1 cellular context compared by ENCODE assay signal in the genomic region with DNA sequence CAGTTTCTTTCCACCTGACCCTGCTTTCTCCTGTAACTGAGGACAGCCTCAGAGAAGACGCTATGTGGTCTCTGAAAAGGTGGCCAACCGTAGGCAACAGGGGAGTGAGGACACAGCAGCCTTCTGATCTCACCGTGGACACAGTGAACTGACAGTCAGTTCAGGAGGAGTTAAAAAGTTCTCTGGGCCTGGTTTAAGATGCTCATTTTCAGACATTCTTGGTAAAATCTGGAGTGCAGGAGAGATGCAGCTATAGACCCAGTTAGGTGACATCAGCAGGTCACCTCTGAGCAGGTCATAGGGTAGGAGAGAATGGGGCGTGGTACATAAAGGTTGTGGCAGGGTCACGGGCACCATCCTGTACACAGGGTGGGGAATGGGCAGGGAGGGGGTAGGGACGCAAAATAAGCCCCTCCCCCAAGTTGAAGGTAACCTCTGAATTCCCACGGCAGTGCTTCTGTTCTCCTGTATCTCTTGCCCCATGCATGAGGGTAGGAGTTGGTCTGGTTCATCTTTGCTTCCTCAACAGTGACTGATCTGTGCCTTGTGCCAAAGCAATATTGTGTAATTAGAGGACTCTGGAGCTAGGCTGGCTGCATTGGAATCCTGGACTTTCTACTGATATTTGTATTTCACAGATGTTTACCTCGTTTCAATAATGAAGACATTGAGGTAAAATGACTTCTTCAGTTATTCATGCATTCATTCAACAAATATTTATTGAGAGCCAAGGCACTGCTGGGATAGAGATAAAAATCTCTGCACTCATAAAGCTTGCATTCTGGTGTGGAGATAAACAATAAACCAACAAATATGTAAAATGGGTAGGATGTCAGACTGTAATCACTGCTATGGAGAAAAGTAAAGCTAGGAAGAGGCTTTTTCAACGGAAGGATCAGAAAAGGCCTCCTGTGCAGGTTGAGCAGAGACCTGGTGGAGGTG.
TF ChIP-seq lines count a peak whose summit lies in the region.

No MANE protein-coding gene starts in this region.

TF ChIP-seq in HepG2, 621 proteins besides CTCF, POLR2A, EP300 and RAD21 (continued from another document and continues in another):
- TF ChIP-seq SMAD1 (CRISPR knock-in tag; IDR thresholded peaks at IDR 0.05; ENCODE audit: borderline replicate concordance, low read depth) (no peak), ZNF232 (CRISPR knock-in tag; IDR thresholded peaks at IDR 0.05; ENCODE audit: borderline replicate concordance) (no peak), ZNF121 (CRISPR knock-in tag; IDR thresholded peaks at IDR 0.05) (no peak), ZC3H13 (CRISPR knock-in tag; IDR thresholded peaks at IDR 0.05) (no peak), RFXANK (CRISPR knock-in tag; IDR thresholded peaks at IDR 0.05) (no peak), ZNF501 (CRISPR knock-in tag; IDR thresholded peaks at IDR 0.05) (0 out of 2 replicates have a peak, but pooled peaks have one; percentile 42), ZFYVE20 (CRISPR knock-in tag; IDR thresholded peaks at IDR 0.05; ENCODE audit: borderline replicate concordance, low read depth) (no peak), CHD2 (IDR thresholded peaks at IDR 0.05; ENCODE audit: low read depth, low read length) (no peak), TOE1 (CRISPR knock-in tag; IDR thresholded peaks at IDR 0.05) (no peak), TBX3 (IDR thresholded peaks at IDR 0.05; ENCODE audit: borderline replicate concordance) (peak; percentile 27; the same call in 1 of the 2 replicates), ZNF274 (CRISPR knock-in tag; IDR thresholded peaks at IDR 0.05) (no peak), CENPX (CRISPR knock-in tag; IDR thresholded peaks at IDR 0.05) (no peak), GTF2F1 (IDR thresholded peaks at IDR 0.05; ENCODE audit: low read length) (peak; percentile 37; the same call in 1 of the 2 replicates), MXD4 (CRISPR knock-in tag; IDR thresholded peaks at IDR 0.05) (no peak), ZSCAN25 (CRISPR knock-in tag; IDR thresholded peaks at IDR 0.05) (no peak), ATRX (CRISPR knock-in tag; IDR thresholded peaks at IDR 0.05; ENCODE audit: borderline replicate concordance) (no peak), ZBTB7A (CRISPR knock-in tag; IDR thresholded peaks at IDR 0.05) (no peak), ZBTB3 (CRISPR knock-in tag; IDR thresholded peaks at IDR 0.05; ENCODE audit: borderline replicate concordance, low read depth) (no peak), MAFK (conservative IDR thresholded peaks at IDR 0.05 in 1 of 2, IDR thresholded peaks at IDR 0.05 in 1 of 2; ENCODE audit: low read length in 2 of 2) (no peak), NR1H2 (CRISPR knock-in tag; IDR thresholded peaks at IDR 0.05; ENCODE audit: borderline replicate concordance, low read depth) (no peak), ATF5 (CRISPR knock-in tag; IDR thresholded peaks at IDR 0.05; ENCODE audit: low read depth) (no peak), ZSCAN22 (CRISPR knock-in tag; IDR thresholded peaks at IDR 0.05) (no peak), THAP8 (CRISPR knock-in tag; IDR thresholded peaks at IDR 0.05; ENCODE audit: borderline replicate concordance) (no peak), ISL2 (CRISPR knock-in tag; IDR thresholded peaks at IDR 0.05) (peak; percentile 73), FOXC1 (CRISPR knock-in tag; IDR thresholded peaks at IDR 0.05; ENCODE audit: borderline replicate concordance) (no peak), HNF4G (IDR thresholded peaks at IDR 0.05; ENCODE audit: borderline replicate concordance, low read depth, low read length) (peak; percentile 77), HNF4G (CRISPR knock-in tag; IDR thresholded peaks at IDR 0.05; ENCODE audit: borderline replicate concordance, low read depth) (0 out of 2 replicates have a peak, but pooled peaks have one; percentile 20), BRCA1 (CRISPR knock-in tag; IDR thresholded peaks at IDR 0.05) (no peak), GABPA (IDR thresholded peaks at IDR 0.05; ENCODE audit: low read depth, low read length) (no peak), GABPA (CRISPR knock-in tag; IDR thresholded peaks at IDR 0.05; ENCODE audit: low read depth) (no peak), STAT6 (CRISPR knock-in tag; IDR thresholded peaks at IDR 0.05; ENCODE audit: borderline replicate concordance) (no peak), ELF4 (CRISPR knock-in tag; IDR thresholded peaks at IDR 0.05; ENCODE audit: borderline replicate concordance) (no peak), ZBTB42 (CRISPR knock-in tag; IDR thresholded peaks at IDR 0.05) (no peak), EEA1 (CRISPR knock-in tag; IDR thresholded peaks at IDR 0.05; ENCODE audit: borderline replicate concordance) (no peak), KLF16 (CRISPR knock-in tag; IDR thresholded peaks at IDR 0.05) (0 out of 4 replicates have a peak, but pooled peaks of 1 of the 2 experiments have one; percentile 16), ZNF569 (CRISPR knock-in tag; IDR thresholded peaks at IDR 0.05; ENCODE audit: borderline replicate concordance) (no peak), ZNF280D (CRISPR knock-in tag; IDR thresholded peaks at IDR 0.05) (no peak), SP1 (IDR thresholded peaks at IDR 0.05) (no peak), SP1 (CRISPR knock-in tag; IDR thresholded peaks at IDR 0.05) (peak; percentile 60), KDM5B (CRISPR knock-in tag; IDR thresholded peaks at IDR 0.05; ENCODE audit: borderline replicate concordance) (no peak), ZNF20 (CRISPR knock-in tag; IDR thresholded peaks at IDR 0.05) (no peak), ZNF792 (CRISPR knock-in tag; IDR thresholded peaks at IDR 0.05) (peak; percentile 86; the same call in 1 of the 2 replicates), ZNF230 (CRISPR knock-in tag; IDR thresholded peaks at IDR 0.05) (no peak), HDAC6 (IDR thresholded peaks at IDR 0.05; ENCODE audit: low read depth, low read length) (no peak), NFKBIZ (CRISPR knock-in tag; IDR thresholded peaks at IDR 0.05) (no peak; the same call in 1 of the 2 replicates), ZNF460 (CRISPR knock-in tag; IDR thresholded peaks at IDR 0.05; ENCODE audit: borderline replicate concordance) (no peak), PBX3 (CRISPR knock-in tag; IDR thresholded peaks at IDR 0.05; ENCODE audit: borderline replicate concordance) (no peak), RFXAP (CRISPR knock-in tag; IDR thresholded peaks at IDR 0.05; ENCODE audit: borderline replicate concordance) (no peak), ZMYM4 (CRISPR knock-in tag; IDR thresholded peaks at IDR 0.05) (peak; percentile 63; the same call in 1 of the 2 replicates), MED13 (CRISPR knock-in tag; IDR thresholded peaks at IDR 0.05) (no peak)
- TF ChIP-seq, protein P1, sequence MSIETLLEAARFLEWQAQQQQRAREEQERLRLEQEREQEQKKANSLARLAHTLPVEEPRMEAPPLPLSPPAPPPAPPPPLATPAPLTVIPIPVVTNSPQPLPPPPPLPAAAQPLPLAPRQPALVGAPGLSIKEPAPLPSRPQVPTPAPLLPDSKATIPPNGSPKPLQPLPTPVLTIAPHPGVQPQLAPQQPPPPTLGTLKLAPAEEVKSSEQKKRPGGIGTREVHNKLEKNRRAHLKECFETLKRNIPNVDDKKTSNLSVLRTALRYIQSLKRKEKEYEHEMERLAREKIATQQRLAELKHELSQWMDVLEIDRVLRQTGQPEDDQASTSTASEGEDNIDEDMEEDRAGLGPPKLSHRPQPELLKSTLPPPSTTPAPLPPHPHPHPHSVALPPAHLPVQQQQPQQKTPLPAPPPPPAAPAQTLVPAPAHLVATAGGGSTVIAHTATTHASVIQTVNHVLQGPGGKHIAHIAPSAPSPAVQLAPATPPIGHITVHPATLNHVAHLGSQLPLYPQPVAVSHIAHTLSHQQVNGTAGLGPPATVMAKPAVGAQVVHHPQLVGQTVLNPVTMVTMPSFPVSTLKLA (IDR thresholded peaks at IDR 0.05) = 0 out of 2 replicates have a peak, but pooled peaks have one; percentile 10
- TF ChIP-seq, protein P2, sequence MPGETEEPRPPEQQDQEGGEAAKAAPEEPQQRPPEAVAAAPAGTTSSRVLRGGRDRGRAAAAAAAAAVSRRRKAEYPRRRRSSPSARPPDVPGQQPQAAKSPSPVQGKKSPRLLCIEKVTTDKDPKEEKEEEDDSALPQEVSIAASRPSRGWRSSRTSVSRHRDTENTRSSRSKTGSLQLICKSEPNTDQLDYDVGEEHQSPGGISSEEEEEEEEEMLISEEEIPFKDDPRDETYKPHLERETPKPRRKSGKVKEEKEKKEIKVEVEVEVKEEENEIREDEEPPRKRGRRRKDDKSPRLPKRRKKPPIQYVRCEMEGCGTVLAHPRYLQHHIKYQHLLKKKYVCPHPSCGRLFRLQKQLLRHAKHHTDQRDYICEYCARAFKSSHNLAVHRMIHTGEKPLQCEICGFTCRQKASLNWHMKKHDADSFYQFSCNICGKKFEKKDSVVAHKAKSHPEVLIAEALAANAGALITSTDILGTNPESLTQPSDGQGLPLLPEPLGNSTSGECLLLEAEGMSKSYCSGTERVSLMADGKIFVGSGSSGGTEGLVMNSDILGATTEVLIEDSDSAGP (CRISPR knock-in tag; IDR thresholded peaks at IDR 0.05; ENCODE audit: borderline replicate concordance) = no peak
- TF ChIP-seq, protein P3, sequence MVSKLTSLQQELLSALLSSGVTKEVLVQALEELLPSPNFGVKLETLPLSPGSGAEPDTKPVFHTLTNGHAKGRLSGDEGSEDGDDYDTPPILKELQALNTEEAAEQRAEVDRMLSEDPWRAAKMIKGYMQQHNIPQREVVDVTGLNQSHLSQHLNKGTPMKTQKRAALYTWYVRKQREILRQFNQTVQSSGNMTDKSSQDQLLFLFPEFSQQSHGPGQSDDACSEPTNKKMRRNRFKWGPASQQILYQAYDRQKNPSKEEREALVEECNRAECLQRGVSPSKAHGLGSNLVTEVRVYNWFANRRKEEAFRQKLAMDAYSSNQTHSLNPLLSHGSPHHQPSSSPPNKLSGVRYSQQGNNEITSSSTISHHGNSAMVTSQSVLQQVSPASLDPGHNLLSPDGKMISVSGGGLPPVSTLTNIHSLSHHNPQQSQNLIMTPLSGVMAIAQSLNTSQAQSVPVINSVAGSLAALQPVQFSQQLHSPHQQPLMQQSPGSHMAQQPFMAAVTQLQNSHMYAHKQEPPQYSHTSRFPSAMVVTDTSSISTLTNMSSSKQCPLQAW (CRISPR knock-in tag; IDR thresholded peaks at IDR 0.05) = peak; percentile 33; the same call in 1 of the 2 replicates
- TF ChIP-seq, protein P4, sequence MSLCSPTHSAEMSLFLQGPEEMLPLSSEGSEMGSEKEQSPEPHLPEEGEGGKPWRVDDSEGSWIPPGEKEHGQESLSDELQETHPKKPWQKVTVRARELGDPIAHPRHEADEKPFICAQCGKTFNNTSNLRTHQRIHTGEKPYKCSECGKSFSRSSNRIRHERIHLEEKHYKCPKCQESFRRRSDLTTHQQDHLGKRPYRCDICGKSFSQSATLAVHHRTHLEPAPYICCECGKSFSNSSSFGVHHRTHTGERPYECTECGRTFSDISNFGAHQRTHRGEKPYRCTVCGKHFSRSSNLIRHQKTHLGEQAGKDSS (CRISPR knock-in tag; IDR thresholded peaks at IDR 0.05; ENCODE audit: borderline replicate concordance, low read depth) = no peak
